ENCODE assay signal across 8 cellular contexts in the genomic region with DNA sequence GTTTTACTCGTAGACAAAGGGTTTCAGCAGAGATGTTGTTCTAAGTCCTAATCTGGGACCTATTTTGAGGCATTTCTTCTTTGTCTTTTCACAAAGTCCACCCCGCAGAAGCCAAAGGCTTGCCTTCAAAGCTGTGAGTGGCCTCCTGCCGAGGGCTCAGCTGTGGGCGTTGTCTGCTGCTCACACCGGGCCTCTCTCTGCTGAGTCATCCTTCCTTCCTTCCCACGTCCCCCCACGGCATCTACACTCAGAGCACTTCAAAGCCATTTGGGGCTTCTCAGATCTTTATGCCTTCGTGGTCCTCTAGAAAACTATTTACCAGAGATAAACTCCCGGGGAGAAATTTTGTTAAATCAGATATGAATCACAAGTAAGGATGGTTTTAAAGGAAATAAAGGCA.
A peak's percentile ranks its signal among the peaks of the same experiment; 100 is the strongest.
DNase-seq lines count a peak whose midpoint lies in the region; ATAC-seq lines count a peak whose summit lies in the region.

No MANE protein-coding gene starts in this region.

- H3K4me1 Mint-ChIP-seq in naive thymus-derived CD8-positive, alpha-beta T cell, result peaks cover 9 to 41% (median 23%) of the 10 kb centered on the region in 4 donors

- H3K27ac ChIP-seq in right cardiac atrium (ENCODE audit: low read length) (no peak overlapping the region), Karpas-422 (ENCODE audit: low read length) (no peak overlapping the region)

- no peak overlapping the region for H3K4me2 ChIP-seq in Karpas-422 (ENCODE audit: low read depth, low read length, poor library complexity, severe bottlenecking)

- H3K36me3 ChIP-seq in Karpas-422 (ENCODE audit: insufficient read depth, low read length), result no peaks in the 10 kb centered on the region

- POLR2A ChIA-PET in naive thymus-derived CD8-positive, alpha-beta T cell (lab: Charles Lee), result no interaction called here

- H3K36me3 Mint-ChIP-seq in naive thymus-derived CD8-positive, alpha-beta T cell, result no peaks in the 10 kb centered on the region

- H3K27me3 Mint-ChIP-seq in naive thymus-derived CD8-positive, alpha-beta T cell, result no peaks in the 10 kb centered on the region

- H3K9me2 ChIP-seq in Karpas-422 (replicated peaks; ENCODE audit: insufficient read depth, low read length), result no peaks in the 10 kb centered on the region

- WGBS in right cardiac atrium, result 29% methylated on average over 9 of the region's 9 CpGs

- intact Hi-C loops in right cardiac atrium (cut with DNase I) (loop anchor here in 3 of 4 donors (5.0 to 10.0 kb wide), 2 partner anchors 1815 to 1822 kb away; no protein-coding TSS in a partner anchor), cardiac septum (cut with DNase I) (no loop called here)

- H3K79me2 ChIP-seq in Karpas-422 (ENCODE audit: low read length), result no peaks in the 10 kb centered on the region

- H3K4me3 ChIP-seq in right cardiac atrium (ENCODE audit: low read length), result no peak overlapping the region
- no peak overlapping the region for H3K4me3 ChIP-seq in Karpas-422 (ENCODE audit: low read length)

- H2AFZ ChIP-seq in Karpas-422 (ENCODE audit: low read length), result no peak overlapping the region

- DNase-seq in right cardiac atrium (peak in 1 of 3 donors; percentile 41), cardiac septum (ENCODE audit: low spot score) (no peak), HK-2 (ENCODE audit: unreplicated experiment) (peak; percentile 67), T-helper 2 cell (peak; percentile 11 to 85 (median 39)), amniotic epithelial cell (ENCODE audit: low read depth) (peak; percentile 77), GM19238 (ENCODE audit: insufficient read length, low spot score) (no peak), Karpas-422 (no peak)
- peak in 6 of 10 donors; percentile 6 to 33 (median 18) for DNase-seq in naive thymus-derived CD8-positive, alpha-beta T cell

- H3K9me3 ChIP-seq in right cardiac atrium (ENCODE audit: control insufficient read depth, low read length), result no peaks in the 10 kb centered on the region
- H3K9me3 ChIP-seq in Karpas-422 (ENCODE audit: low read length), result no peaks in the 10 kb centered on the region

- no peaks in the 10 kb centered on the region for H3K9me3 Mint-ChIP-seq in naive thymus-derived CD8-positive, alpha-beta T cell

- peak overlapping the region in 2 of 10 donors; percentile 43 for H3K4me3 Mint-ChIP-seq in naive thymus-derived CD8-positive, alpha-beta T cell

- no peaks in the 10 kb centered on the region for H4K20me1 ChIP-seq in Karpas-422 (ENCODE audit: insufficient read depth, low read depth, low read length)

- ATAC-seq in right cardiac atrium, result peak; percentile 42 to 81
- ATAC-seq in naive thymus-derived CD8-positive, alpha-beta T cell, result peak; percentile 38 to 41

- H3K27me3 ChIP-seq in right cardiac atrium (ENCODE audit: control insufficient read depth, insufficient read depth), result no peaks in the 10 kb centered on the region
- no peaks in the 10 kb centered on the region for H3K27me3 ChIP-seq in Karpas-422 (ENCODE audit: low read length)

- peak overlapping the region in 6 of 10 donors; percentile 1 to 69 (median 37) for H3K27ac Mint-ChIP-seq in naive thymus-derived CD8-positive, alpha-beta T cell

- H3K4me1 ChIP-seq in right cardiac atrium (ENCODE audit: control insufficient read depth, insufficient read depth, low read length) (no peaks in the 10 kb centered on the region), Karpas-422 (ENCODE audit: low read length) (peaks cover 16% of the 10 kb centered on the region)

- no peak overlapping the region for H3K9ac ChIP-seq in Karpas-422 (ENCODE audit: low read length)

Comparison
In these comparisons a context has a peak if more than half of its experiments do, and no peak if none do; other contexts are left out.
1. DNase-seq: peak in HK-2 (single experiment), T-helper 2 cell (5 of 5), amniotic epithelial cell (single experiment) and naive thymus-derived CD8-positive, alpha-beta T cell (6 of 10); none in cardiac septum (single experiment), GM19238 (single experiment) and Karpas-422 (single experiment).